15 cellular contexts compared by ENCODE assay signal in the genomic region with DNA sequence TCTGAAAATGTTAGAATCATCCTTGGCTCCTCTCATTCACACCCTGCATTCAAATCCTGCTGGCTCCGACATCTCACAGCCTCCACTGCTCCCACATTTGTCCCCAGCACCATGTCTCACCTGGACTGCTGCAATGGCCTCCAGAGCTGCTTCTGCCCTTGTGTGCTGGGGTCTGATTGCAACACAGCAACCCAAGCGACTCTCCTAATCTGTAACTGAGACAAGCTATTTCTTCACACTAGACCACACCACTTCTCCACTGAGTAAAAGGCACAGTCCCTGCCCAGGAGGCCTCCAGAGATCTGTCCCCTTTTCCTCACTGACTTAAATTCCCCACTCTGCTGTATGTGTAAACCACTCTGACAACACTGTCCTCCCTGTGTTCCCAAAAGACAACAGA.
DNase-seq lines count a peak whose midpoint lies in the region; ATAC-seq, FAIRE-seq and TF ChIP-seq lines count a peak whose summit lies in the region.
"Had no signal": no experiment of that assay in that cellular context is flagged by ENCODE, and none has a peak within 500 bp of the region (broad histone marks: within the 10 kb centered on the region; RNA-seq: fewer than 3 reads in every experiment).

No MANE protein-coding gene starts in this region.

- POLR2A ChIA-PET in H1 (lab: Charles Lee; ENCODE audit: partially characterized antibody) = no interaction called here

- no peaks in the 10 kb centered on the region for H3K9me3 ChIP-seq in H1 (ENCODE audit: insufficient read depth in 2 of 2, low read depth in 1 of 2, low read length in 1 of 2)

- H3K23me2 ChIP-seq in H1 (ENCODE audit: low read depth, low read length) = no peaks in the 10 kb centered on the region

- H4K5ac ChIP-seq in H1 (ENCODE audit: insufficient read length, low read depth, low read length) (no peak overlapping the region), mesendoderm (ENCODE audit: low read length) (no peak overlapping the region)

- no peak overlapping the region for H3K9ac ChIP-seq in H1 (replicated peaks in 1 of 4; ENCODE audit: extremely low read depth in 1 of 4, low read depth in 3 of 4, low read length in 3 of 4)
- no peak overlapping the region for H3K9ac ChIP-seq in mesendoderm (ENCODE audit: low read length)

- H4K91ac ChIP-seq in H1 (replicated peaks; ENCODE audit: insufficient read length, low read length) = no peak overlapping the region

- no peaks in the 10 kb centered on the region for H4K20me1 ChIP-seq in H1 (replicated peaks in 1 of 2; ENCODE audit: control insufficient read depth in 1 of 2, insufficient read depth in 2 of 2, low read length in 2 of 2)

- H3K18ac ChIP-seq in H1 (ENCODE audit: extremely low read depth, low read length) = peak overlapping the region; percentile 11; the same call in 1 of the 2 replicates
- no peak overlapping the region for H3K18ac ChIP-seq in mesendoderm (ENCODE audit: low read length)

- H3K4me2 ChIP-seq in H1 (ENCODE audit: insufficient read depth in 1 of 2, low read depth in 2 of 2, low read length in 2 of 2) (no peak overlapping the region), mesendoderm (ENCODE audit: low read length) (no peak overlapping the region)

- no peak overlapping the region for H2BK12ac ChIP-seq in H1 (ENCODE audit: low read depth, low read length)

- DNase-seq in AG10803 (ENCODE audit: low read depth) (peak; percentile 15), HuH-7 (ENCODE audit: low spot score) (peak; percentile 10), H1 (ENCODE audit: low read depth in 1 of 2, low spot score in 2 of 2) (no peak), mesendoderm (no peak), midbrain (lab: John Stamatoyannopoulos, UW) (no peak), anterior cingulate cortex (lab: John Stamatoyannopoulos, UW) (no peak)
- DNase-seq: CD8-positive, alpha-beta T cell; COR-L47; DND-41; GF-D8 had no signal

- no peaks in the 10 kb centered on the region for H3K36me3 ChIP-seq in H1 (ENCODE audit: control insufficient read depth in 2 of 4, insufficient read depth in 4 of 4, low read length in 3 of 4)
- H3K36me3 ChIP-seq in mesendoderm (ENCODE audit: control insufficient read depth, insufficient read depth, low read length) = no peaks in the 10 kb centered on the region

- H3K4me1 ChIP-seq in H1 (replicated peaks in 1 of 4; ENCODE audit: control insufficient read depth in 3 of 4, insufficient read depth in 4 of 4, low read length in 3 of 4) = peaks cover 0 to 5% (median 3%) of the 10 kb centered on the region in 4 experiments; a peak in 2 of 7 replicates
- no peaks in the 10 kb centered on the region for H3K4me1 ChIP-seq in mesendoderm (ENCODE audit: control insufficient read depth, low read depth, low read length)

- FAIRE-seq in H1 (lab: Jason Lieb, UNC) = no peak
- FAIRE-seq: A204.1, H54 had no signal

- H3K79me2 ChIP-seq in H1 (ENCODE audit: control insufficient read depth in 1 of 2, insufficient read depth in 2 of 2, low read length in 2 of 2) (no peaks in the 10 kb centered on the region), mesendoderm (ENCODE audit: control insufficient read depth, insufficient read depth, low read length) (no peaks in the 10 kb centered on the region)

- CTCF ChIA-PET in H1 (lab: Charles Lee; ENCODE audit: partially characterized antibody) = interaction anchor here (1.5 kb wide), 1 partner anchor 248 kb away, joined by 4 read pairs; no protein-coding TSS in a partner anchor

- no peak for TF ChIP-seq EP300 in H1 (IDR thresholded peaks at IDR 0.05; ENCODE audit: borderline replicate concordance in 1 of 2, low read depth in 2 of 2, low read length in 2 of 2)

- TF ChIP-seq CTCF in AG10803 (conservative IDR thresholded peaks at IDR 0.05; ENCODE audit: low read length) (no peak), H1 (IDR thresholded peaks at IDR 0.05; ENCODE audit: control extremely low read depth in 1 of 3, insufficient read depth in 1 of 3, low read depth in 1 of 3, low read length in 3 of 3) (no peak)

- WGBS in H1 (ENCODE audit: extremely low coverage in 1 of 2, insufficient coverage in 1 of 2, insufficient read length in 1 of 2, insufficient replicate concordance in 2 of 2, low coverage in 1 of 2, low lambda C conversion rate in 2 of 2, missing lambda C conversion rate in 1 of 2), 2 experiments = 88% methylated on average over 2 of the region's 2 CpGs; no CpG with 5 or more reads in 1 of the 2 experiments
- no CpG with 5 or more reads among the region's 2 CpGs for WGBS in mesendoderm (ENCODE audit: extremely low coverage, insufficient coverage, low lambda C conversion rate)

- TF ChIP-seq RAD21 in H1 (IDR thresholded peaks at IDR 0.05 in 1 of 2, conservative IDR thresholded peaks at IDR 0.05 in 1 of 2; ENCODE audit: low read depth in 2 of 2, low read length in 2 of 2) = no peak

- no peak overlapping the region for H2BK20ac ChIP-seq in H1 (ENCODE audit: low read length)

- H2BK5ac ChIP-seq in H1 (ENCODE audit: low read depth, low read length) (no peak overlapping the region), mesendoderm (ENCODE audit: low read length) (no peak overlapping the region)

- ATAC-seq in HG03520 (IDR thresholded peaks at IDR 0.05; ENCODE audit: unreplicated experiment) (no peak), SK-N-SH treated with all-trans-retinoic acid at 6 μM for 48 hours (no peak)
- ATAC-seq: CD8-positive, alpha-beta T cell; HCT116 had no signal

- no peak overlapping the region for H2BK120ac ChIP-seq in H1 (replicated peaks; ENCODE audit: low read depth, low read length)
- no peak overlapping the region for H2BK120ac ChIP-seq in mesendoderm (ENCODE audit: low read depth, low read length)

- H3K56ac ChIP-seq in H1 (replicated peaks; ENCODE audit: insufficient read length, low read depth, low read length) (no peak overlapping the region), mesendoderm (ENCODE audit: low read length) (no peak overlapping the region)

- no peak overlapping the region for H3K4me3 ChIP-seq in AG10803 (ENCODE audit: low read length)
- no peak overlapping the region for H3K4me3 ChIP-seq in H1 (ENCODE audit: extremely low read depth in 1 of 4, insufficient read depth in 2 of 4, low read depth in 3 of 4, low read length in 4 of 4)
- H3K4me3 ChIP-seq in mesendoderm (ENCODE audit: low read length) = no peak overlapping the region

- H2BK15ac ChIP-seq in H1 (ENCODE audit: low read length) (no peak overlapping the region), mesendoderm (replicated peaks; ENCODE audit: low read depth) (no peak overlapping the region)

- no peak for TF ChIP-seq POLR2A in H1 (IDR thresholded peaks at IDR 0.05; ENCODE audit: control extremely low read depth in 1 of 2, low read depth in 2 of 2, low read length in 2 of 2)

- no peak overlapping the region for H3K14ac ChIP-seq in H1 (ENCODE audit: insufficient read length)

- H3K27ac ChIP-seq in H1 (ENCODE audit: low read depth, low read length) (no peak overlapping the region), mesendoderm (ENCODE audit: low read depth, low read length) (no peak overlapping the region)

- H3K27me3 ChIP-seq in H1 (replicated peaks in 1 of 4; ENCODE audit: control insufficient read depth in 3 of 4, extremely low read depth in 1 of 4, insufficient read depth in 3 of 4, low read length in 3 of 4) = no peaks in the 10 kb centered on the region
- no peaks in the 10 kb centered on the region for H3K27me3 ChIP-seq in mesendoderm (ENCODE audit: insufficient read depth, low read length, poor library complexity)

- H3K79me1 ChIP-seq in H1 (ENCODE audit: low read depth, low read length) (no peaks in the 10 kb centered on the region), mesendoderm (ENCODE audit: low read length) (no peaks in the 10 kb centered on the region)

- no peak overlapping the region for H2AFZ ChIP-seq in H1 (ENCODE audit: low read length)

- H2AK5ac ChIP-seq in H1 (ENCODE audit: low read depth, low read length) (no peak overlapping the region), mesendoderm (ENCODE audit: low read length) (no peak overlapping the region)

- no peak overlapping the region for H4K8ac ChIP-seq in H1 (ENCODE audit: extremely low read depth, insufficient read depth, low read length)
- no peak overlapping the region for H4K8ac ChIP-seq in mesendoderm (ENCODE audit: low read depth, low read length)

- H3K4ac ChIP-seq in H1 (replicated peaks; ENCODE audit: insufficient read length, low read depth, low read length) (no peak overlapping the region), mesendoderm (ENCODE audit: low read depth, low read length) (no peak overlapping the region)

- H3K23ac ChIP-seq in H1 (ENCODE audit: insufficient read length) (no peak overlapping the region), mesendoderm (ENCODE audit: low read length) (peak overlapping the region; percentile 69)

TF ChIP-seq in H1, 55 proteins besides CTCF, POLR2A, EP300 and RAD21 (continues in another document):
- no peak for TF ChIP-seq SUZ12 (IDR thresholded peaks at IDR 0.05; ENCODE audit: low read length)
- no peak for TF ChIP-seq YY1 (IDR thresholded peaks at IDR 0.05; ENCODE audit: low read depth, low read length)
- TF ChIP-seq TAF7 (optimal IDR thresholded peaks at IDR 0.05; ENCODE audit: borderline replicate concordance, low read depth, low read length) = no peak
- TF ChIP-seq NRF1 (IDR thresholded peaks at IDR 0.05; ENCODE audit: low read depth, low read length) = no peak
- TF ChIP-seq, protein P1, sequence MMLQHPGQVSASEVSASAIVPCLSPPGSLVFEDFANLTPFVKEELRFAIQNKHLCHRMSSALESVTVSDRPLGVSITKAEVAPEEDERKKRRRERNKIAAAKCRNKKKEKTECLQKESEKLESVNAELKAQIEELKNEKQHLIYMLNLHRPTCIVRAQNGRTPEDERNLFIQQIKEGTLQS (IDR thresholded peaks at IDR 0.05; ENCODE audit: insufficient read depth, low read depth, low read length) = no peak
- TF ChIP-seq SRF (IDR thresholded peaks at IDR 0.05; ENCODE audit: low read depth, low read length) = no peak
- TF ChIP-seq JUND (IDR thresholded peaks at IDR 0.05; ENCODE audit: low read length) = no peak
- TF ChIP-seq CREB1 (IDR thresholded peaks at IDR 0.05) = no peak

TF ChIP-seq in SK-N-SH treated with all-trans-retinoic acid at 6 μM for 48 hours, 23 proteins besides CTCF, POLR2A, EP300 and RAD21 (continues in another document):
- TF ChIP-seq ZC3H10 (CRISPR knock-in tag; IDR thresholded peaks at IDR 0.05) (no peak), PPARA (CRISPR knock-in tag; IDR thresholded peaks at IDR 0.05; ENCODE audit: borderline replicate concordance) (no peak)
- TF ChIP-seq, protein P2, sequence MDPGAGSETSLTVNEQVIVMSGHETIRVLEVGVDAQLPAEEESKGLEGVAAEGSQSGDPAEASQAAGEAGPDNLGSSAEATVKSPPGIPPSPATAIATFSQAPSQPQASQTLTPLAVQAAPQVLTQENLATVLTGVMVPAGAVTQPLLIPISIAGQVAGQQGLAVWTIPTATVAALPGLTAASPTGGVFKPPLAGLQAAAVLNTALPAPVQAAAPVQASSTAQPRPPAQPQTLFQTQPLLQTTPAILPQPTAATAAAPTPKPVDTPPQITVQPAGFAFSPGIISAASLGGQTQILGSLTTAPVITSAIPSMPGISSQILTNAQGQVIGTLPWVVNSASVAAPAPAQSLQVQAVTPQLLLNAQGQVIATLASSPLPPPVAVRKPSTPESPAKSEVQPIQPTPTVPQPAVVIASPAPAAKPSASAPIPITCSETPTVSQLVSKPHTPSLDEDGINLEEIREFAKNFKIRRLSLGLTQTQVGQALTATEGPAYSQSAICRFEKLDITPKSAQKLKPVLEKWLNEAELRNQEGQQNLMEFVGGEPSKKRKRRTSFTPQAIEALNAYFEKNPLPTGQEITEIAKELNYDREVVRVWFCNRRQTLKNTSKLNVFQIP (CRISPR knock-in tag; IDR thresholded peaks at IDR 0.05; ENCODE audit: borderline replicate concordance, low read depth) = no peak

Comparison
In these comparisons a context has a peak if more than half of its experiments do, and no peak if none do; other contexts are left out.
1. DNase-seq: peak in AG10803 (single experiment) and HuH-7 (single experiment); none in H1 (0 of 2), mesendoderm (single experiment), midbrain (single experiment) and anterior cingulate cortex (0 of 58).